Comparison of ENCODE assay signal across 1 cellular context in genomic region chr11:69674886-69675714, GRCh38.
A peak's percentile ranks its signal among the peaks of the same experiment; 100 is the strongest.
TF ChIP-seq lines count a peak whose summit lies in the region.

TSS of gene LTO1 (minus strand) at chr11:69675353. CDS start at chr11:69675239, 114 bp downstream.

TF ChIP-seq in WTC11, 78 proteins besides CTCF, POLR2A, EP300 and RAD21 (continued from another document and continues in another):
- TF ChIP-seq KAT7 (CRISPR knock-in tag; IDR thresholded peaks at IDR 0.05; ENCODE audit: borderline replicate concordance) (0 out of 2 replicates have a peak, but pooled peaks have one; percentile 43), EMX1 (CRISPR knock-in tag; IDR thresholded peaks at IDR 0.05) (no peak), E2F4 (CRISPR knock-in tag; IDR thresholded peaks at IDR 0.05; ENCODE audit: borderline replicate concordance, low read depth) (no peak), TP53 (CRISPR knock-in tag; IDR thresholded peaks at IDR 0.05) (no peak), RORB (CRISPR knock-in tag; IDR thresholded peaks at IDR 0.05) (no peak), ZNF263 (CRISPR knock-in tag; IDR thresholded peaks at IDR 0.05; ENCODE audit: low read depth) (no peak), ATF6 (CRISPR knock-in tag; IDR thresholded peaks at IDR 0.05) (no peak), ZNF425 (CRISPR knock-in tag; conservative IDR thresholded peaks at IDR 0.05) (no peak), FOXP1 (CRISPR knock-in tag; IDR thresholded peaks at IDR 0.05; ENCODE audit: borderline replicate concordance) (peak; percentile 76; the same call in 1 of the 2 replicates), ZBTB21 (CRISPR knock-in tag; IDR thresholded peaks at IDR 0.05; ENCODE audit: borderline replicate concordance) (no peak), GTF2I (CRISPR knock-in tag; conservative IDR thresholded peaks at IDR 0.05) (no peak), HMGA2 (CRISPR knock-in tag; IDR thresholded peaks at IDR 0.05) (no peak), JUN (CRISPR knock-in tag; IDR thresholded peaks at IDR 0.05) (peak; percentile 56; the same call in 1 of the 2 replicates), ARID4B (CRISPR knock-in tag; IDR thresholded peaks at IDR 0.05; ENCODE audit: borderline replicate concordance) (0 out of 2 replicates have a peak, but pooled peaks have one; percentile 66), ZNF121 (CRISPR knock-in tag; IDR thresholded peaks at IDR 0.05) (no peak), ZNF671 (CRISPR knock-in tag; IDR thresholded peaks at IDR 0.05) (no peak), CDX4 (CRISPR knock-in tag; IDR thresholded peaks at IDR 0.05; ENCODE audit: borderline replicate concordance) (no peak), TEAD1 (CRISPR knock-in tag; IDR thresholded peaks at IDR 0.05) (0 out of 2 replicates have a peak, but pooled peaks have one; percentile 44), MXD4 (CRISPR knock-in tag; IDR thresholded peaks at IDR 0.05; ENCODE audit: borderline replicate concordance) (no peak), ESRRA (CRISPR knock-in tag; IDR thresholded peaks at IDR 0.05; ENCODE audit: borderline replicate concordance) (0 out of 2 replicates have a peak, but pooled peaks have one; percentile 11), ELF4 (CRISPR knock-in tag; IDR thresholded peaks at IDR 0.05; ENCODE audit: low read depth) (no peak), IRF2 (CRISPR knock-in tag; IDR thresholded peaks at IDR 0.05; ENCODE audit: borderline replicate concordance, low read depth) (no peak), USF1 (CRISPR knock-in tag; IDR thresholded peaks at IDR 0.05) (peak; percentile 69; the same call in 1 of the 2 replicates), ZNF532 (CRISPR knock-in tag; IDR thresholded peaks at IDR 0.05; ENCODE audit: borderline replicate concordance) (no peak), MLX (CRISPR knock-in tag; IDR thresholded peaks at IDR 0.05) (no peak), MYBL2 (CRISPR knock-in tag; IDR thresholded peaks at IDR 0.05) (peak; percentile 85), ERG (CRISPR knock-in tag; IDR thresholded peaks at IDR 0.05) (no peak), ZNF423 (CRISPR knock-in tag; IDR thresholded peaks at IDR 0.05) (no peak)
- TF ChIP-seq, protein P1, sequence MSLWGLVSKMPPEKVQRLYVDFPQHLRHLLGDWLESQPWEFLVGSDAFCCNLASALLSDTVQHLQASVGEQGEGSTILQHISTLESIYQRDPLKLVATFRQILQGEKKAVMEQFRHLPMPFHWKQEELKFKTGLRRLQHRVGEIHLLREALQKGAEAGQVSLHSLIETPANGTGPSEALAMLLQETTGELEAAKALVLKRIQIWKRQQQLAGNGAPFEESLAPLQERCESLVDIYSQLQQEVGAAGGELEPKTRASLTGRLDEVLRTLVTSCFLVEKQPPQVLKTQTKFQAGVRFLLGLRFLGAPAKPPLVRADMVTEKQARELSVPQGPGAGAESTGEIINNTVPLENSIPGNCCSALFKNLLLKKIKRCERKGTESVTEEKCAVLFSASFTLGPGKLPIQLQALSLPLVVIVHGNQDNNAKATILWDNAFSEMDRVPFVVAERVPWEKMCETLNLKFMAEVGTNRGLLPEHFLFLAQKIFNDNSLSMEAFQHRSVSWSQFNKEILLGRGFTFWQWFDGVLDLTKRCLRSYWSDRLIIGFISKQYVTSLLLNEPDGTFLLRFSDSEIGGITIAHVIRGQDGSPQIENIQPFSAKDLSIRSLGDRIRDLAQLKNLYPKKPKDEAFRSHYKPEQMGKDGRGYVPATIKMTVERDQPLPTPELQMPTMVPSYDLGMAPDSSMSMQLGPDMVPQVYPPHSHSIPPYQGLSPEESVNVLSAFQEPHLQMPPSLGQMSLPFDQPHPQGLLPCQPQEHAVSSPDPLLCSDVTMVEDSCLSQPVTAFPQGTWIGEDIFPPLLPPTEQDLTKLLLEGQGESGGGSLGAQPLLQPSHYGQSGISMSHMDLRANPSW (CRISPR knock-in tag; conservative IDR thresholded peaks at IDR 0.05; ENCODE audit: low read depth) = no peak
- TF ChIP-seq, protein P2, sequence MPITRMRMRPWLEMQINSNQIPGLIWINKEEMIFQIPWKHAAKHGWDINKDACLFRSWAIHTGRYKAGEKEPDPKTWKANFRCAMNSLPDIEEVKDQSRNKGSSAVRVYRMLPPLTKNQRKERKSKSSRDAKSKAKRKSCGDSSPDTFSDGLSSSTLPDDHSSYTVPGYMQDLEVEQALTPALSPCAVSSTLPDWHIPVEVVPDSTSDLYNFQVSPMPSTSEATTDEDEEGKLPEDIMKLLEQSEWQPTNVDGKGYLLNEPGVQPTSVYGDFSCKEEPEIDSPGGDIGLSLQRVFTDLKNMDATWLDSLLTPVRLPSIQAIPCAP (CRISPR knock-in tag; IDR thresholded peaks at IDR 0.05) = no peak
- TF ChIP-seq, protein P3, sequence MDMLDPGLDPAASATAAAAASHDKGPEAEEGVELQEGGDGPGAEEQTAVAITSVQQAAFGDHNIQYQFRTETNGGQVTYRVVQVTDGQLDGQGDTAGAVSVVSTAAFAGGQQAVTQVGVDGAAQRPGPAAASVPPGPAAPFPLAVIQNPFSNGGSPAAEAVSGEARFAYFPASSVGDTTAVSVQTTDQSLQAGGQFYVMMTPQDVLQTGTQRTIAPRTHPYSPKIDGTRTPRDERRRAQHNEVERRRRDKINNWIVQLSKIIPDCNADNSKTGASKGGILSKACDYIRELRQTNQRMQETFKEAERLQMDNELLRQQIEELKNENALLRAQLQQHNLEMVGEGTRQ (CRISPR knock-in tag; IDR thresholded peaks at IDR 0.05) = peak; percentile 16; the same call in 1 of the 2 replicates
